ENCODE assay signal across 18 cellular contexts in the genomic region with DNA sequence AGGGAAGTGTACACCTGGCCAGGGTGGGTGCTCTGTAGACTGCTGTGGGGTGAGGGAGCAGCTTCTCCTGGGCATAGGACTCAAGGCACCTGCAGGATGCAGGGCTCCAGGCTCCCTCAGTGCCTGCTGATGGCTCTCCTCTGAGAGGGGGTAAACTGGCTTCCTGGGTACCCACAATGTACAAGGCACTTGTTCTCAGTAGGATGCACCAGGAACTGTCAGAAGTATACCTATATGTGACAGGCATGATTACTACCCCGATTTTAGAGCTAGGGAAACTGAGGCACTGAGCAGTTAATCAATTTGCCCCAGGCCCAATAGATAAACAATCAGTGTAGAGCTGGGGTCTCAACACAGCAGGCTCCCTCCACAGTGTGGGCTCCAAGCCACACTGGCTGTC. TPM values are rescaled to one million over a fixed set of nuclear protein-coding genes. Genes with fewer than 3 reads are reported as not detected.
DNase-seq lines count a peak whose midpoint lies in the region; ATAC-seq, FAIRE-seq and TF ChIP-seq lines count a peak whose summit lies in the region.
"Had no signal": no experiment of that assay in that cellular context is flagged by ENCODE, and none has a peak within 500 bp of the region (broad histone marks: within the 10 kb centered on the region; RNA-seq: fewer than 3 reads in every experiment).

No MANE protein-coding gene starts in this region.

- TF ChIP-seq CTCF in K562 (IDR thresholded peaks at IDR 0.05 in 2 of 3, conservative IDR thresholded peaks at IDR 0.05 in 1 of 3; ENCODE audit: insufficient read depth in 2 of 3, low read depth in 1 of 3, low read length in 3 of 3) (no peak), body of pancreas (IDR thresholded peaks at IDR 0.05) (no peak)

- peak overlapping the region; percentile 81; the same call in 1 of the 2 replicates for H3K4me2 ChIP-seq in BLaER1
- peak overlapping the region in 7 of 11 experiments; percentile 47 to 90 (median 83); a peak in 10 of 22 replicates for H3K4me2 ChIP-seq in BLaER1 treated with 17β-estradiol and CSF1 and Interleukin-3, amounts not matched to agents 10 nM and 100 nM
- H3K4me2 ChIP-seq in K562 (ENCODE audit: insufficient read depth, low read length), result no peak overlapping the region

- no peaks in the 10 kb centered on the region for H3K27me3 ChIP-seq in BLaER1
- H3K27me3 ChIP-seq in BLaER1 treated with 17β-estradiol and CSF1 and Interleukin-3, amounts not matched to agents 10 nM and 100 nM, result no peaks in the 10 kb centered on the region
- H3K27me3 ChIP-seq in K562 (ENCODE audit: control insufficient read depth in 2 of 2, insufficient read depth in 2 of 2, low read length in 2 of 2), result peaks cover 7 to 36% of the 10 kb centered on the region in 2 experiments; a peak in 4 of 5 replicates
- no peaks in the 10 kb centered on the region for H3K27me3 ChIP-seq in body of pancreas

- H3K4me1 ChIP-seq in BLaER1 (peaks cover 52% of the 10 kb centered on the region), K562 (replicated peaks in 1 of 2; ENCODE audit: control insufficient read depth in 2 of 2, insufficient read depth in 2 of 2, low read length in 2 of 2) (peaks cover 2 to 5% of the 10 kb centered on the region in 2 experiments; a peak in 1 of 5 replicates), body of pancreas (no peaks in the 10 kb centered on the region)
- peaks cover 40 to 53% (median 51%) of the 10 kb centered on the region in 10 experiments for H3K4me1 ChIP-seq in BLaER1 treated with 17β-estradiol and CSF1 and Interleukin-3, amounts not matched to agents 10 nM and 100 nM

- DNase-seq in K562 (ENCODE audit: extremely low read depth in 1 of 4, low spot score in 3 of 4) (no peak), posterior vena cava (ENCODE audit: low spot score) (peak; percentile 13), body of pancreas (no peak)
- DNase-seq in stimulated activated CD4-positive, alpha-beta T cell treated with anti-CD3 and anti-CD28 coated beads, Interleukin-1b, Interleukin-23, amount 100 ng/mL, for 48 hours, result no peak
- DNase-seq: CD4-positive, alpha-beta T cell; CD8-positive, alpha-beta memory T cell; DMS 273 treated with DMSO at 0.1 percent for 48 hours; DMS79; EL; GDM1; GM23248; H9 had no signal

- in situ Hi-C loops in K562 (cut with MboI), result no loop called here

- POLR2A ChIA-PET in K562 (lab: Yijun Ruan, JAX), result interaction anchor here (0.6 to 2.4 kb wide), 3 partner anchors 9 to 168 kb away, joined by 3 to 8 read pairs (median 3); no protein-coding TSS in a partner anchor

- TF ChIP-seq EP300 in K562 (IDR thresholded peaks at IDR 0.05; ENCODE audit: low read length), result no peak

- CTCF ChIA-PET in K562 (lab: Yijun Ruan, JAX; ENCODE audit: low intra/inter-chr PET ratio), result no interaction called here

- H3K36me3 ChIP-seq in BLaER1 (no peaks in the 10 kb centered on the region), K562 (ENCODE audit: control insufficient read depth, insufficient read depth, low read length) (no peaks in the 10 kb centered on the region), body of pancreas (replicated peaks in 1 of 2; ENCODE audit: insufficient read depth in 1 of 2, low read depth in 2 of 2) (no peaks in the 10 kb centered on the region)
- no peaks in the 10 kb centered on the region for H3K36me3 ChIP-seq in BLaER1 treated with 17β-estradiol and CSF1 and Interleukin-3, amounts not matched to agents 10 nM and 100 nM

- no peak overlapping the region for H3K4me3 ChIP-seq in BLaER1
- no peak overlapping the region for H3K4me3 ChIP-seq in BLaER1 treated with 17β-estradiol and CSF1 and Interleukin-3, amounts not matched to agents 10 nM and 100 nM
- no peak overlapping the region for H3K4me3 ChIP-seq in K562
- H3K4me3 ChIP-seq in body of pancreas, result no peak overlapping the region
- H3K4me3 ChIP-seq: GM12878, GM23248 had no signal

- 0% methylated on average over 1 of the region's 1 CpG for WGBS in K562 (ENCODE audit: insufficient coverage, low coverage, missing lambda C conversion rate)
- 53% methylated on average over 1 of the region's 1 CpG; no CpG with 5 or more reads in 1 of the 2 donors for WGBS in body of pancreas, 2 donors

- H4K20me1 ChIP-seq in BLaER1 (no peaks in the 10 kb centered on the region), K562 (replicated peaks; ENCODE audit: control insufficient read depth, insufficient read depth, low read length) (0 out of 2 replicates have a peak, but pooled peaks cover 5% of the 10 kb centered on the region)
- H4K20me1 ChIP-seq in BLaER1 treated with 17β-estradiol and CSF1 and Interleukin-3, amounts not matched to agents 10 nM and 100 nM, result no peaks in the 10 kb centered on the region

- H3K9me3 ChIP-seq in BLaER1 (no peaks in the 10 kb centered on the region), K562 (replicated peaks; ENCODE audit: control insufficient read depth, insufficient read depth, low read depth, low read length) (no peaks in the 10 kb centered on the region), body of pancreas (no peaks in the 10 kb centered on the region)
- H3K9me3 ChIP-seq in BLaER1 treated with 17β-estradiol and CSF1 and Interleukin-3, amounts not matched to agents 10 nM and 100 nM (replicated peaks in 1 of 11), result no peaks in the 10 kb centered on the region; a peak in 1 of 22 replicates

- no TSS peak for BruUV-seq in K562 (replicated peaks; lab: Mats Ljungman, UMichigan)

- no peak for TF ChIP-seq RAD21 in K562 (CRISPR knock-in tag; conservative IDR thresholded peaks at IDR 0.05 in 1 of 2, IDR thresholded peaks at IDR 0.05 in 1 of 2)

- H3K79me2 ChIP-seq in K562 (ENCODE audit: control insufficient read depth, insufficient read depth, low read length), result no peaks in the 10 kb centered on the region

- ATAC-seq in K562, result no peak
- no peak for ATAC-seq in HG03469 (IDR thresholded peaks at IDR 0.05; ENCODE audit: unreplicated experiment)
- ATAC-seq in body of pancreas, result no peak
- ATAC-seq: GM12878, HCT116 had no signal

- intact Hi-C loops in K562 (cut with micrococcal nuclease), result no loop called here
- intact Hi-C loops in posterior vena cava (cut with DNase I), result no loop called here
- intact Hi-C loops in body of pancreas (cut with DNase I), result no loop called here

- TF ChIP-seq POLR2A in K562 (conservative IDR thresholded peaks at IDR 0.05) (no peak), body of pancreas (IDR thresholded peaks at IDR 0.05) (no peak)

- H3K9ac ChIP-seq in BLaER1 (no peak overlapping the region), K562 (ENCODE audit: insufficient read depth in 1 of 2, low read depth in 2 of 2, low read length in 2 of 2) (no peak overlapping the region; a peak in 1 of 4 replicates)
- H3K9ac ChIP-seq in BLaER1 treated with 17β-estradiol and CSF1 and Interleukin-3, amounts not matched to agents 10 nM and 100 nM, result no peak overlapping the region
- H3K9ac ChIP-seq: GM23248 had no signal

- FAIRE-seq in K562 (lab: Jason Lieb, UNC), result no peak
- FAIRE-seq: GM12878, GM19239 had no signal

- no peak overlapping the region for H2AFZ ChIP-seq in K562 (ENCODE audit: low read depth, low read length)
- H2AFZ ChIP-seq: GM23248 had no signal

- H3K27ac ChIP-seq in BLaER1, result peak overlapping the region; percentile 87
- H3K27ac ChIP-seq in BLaER1 treated with 17β-estradiol and CSF1 and Interleukin-3, amounts not matched to agents 10 nM and 100 nM, result no peak overlapping the region
- H3K27ac ChIP-seq in K562 (ENCODE audit: extremely low read depth, low read depth, low read length), result no peak overlapping the region
- no peak overlapping the region for H3K27ac ChIP-seq in body of pancreas
- H3K27ac ChIP-seq: GM23248 had no signal

- H3K9me1 ChIP-seq in K562 (ENCODE audit: control insufficient read depth, insufficient read depth, low read length), result no peaks in the 10 kb centered on the region

TF ChIP-seq in K562, 482 proteins besides CTCF, POLR2A, EP300 and RAD21:
- no peak for TF ChIP-seq CBFB (CRISPR knock-in tag; IDR thresholded peaks at IDR 0.05)
- peak; percentile 85; the same call in 1 of the 2 replicates for TF ChIP-seq PURB (CRISPR knock-in tag; IDR thresholded peaks at IDR 0.05; ENCODE audit: low read depth)
- 0 out of 2 replicates have a peak, but pooled peaks have one; percentile 51 for TF ChIP-seq ZBED1 (IDR thresholded peaks at IDR 0.05)
- no peak for TF ChIP-seq NFXL1 (CRISPR knock-in tag; IDR thresholded peaks at IDR 0.05)
- TF ChIP-seq, protein P1, sequence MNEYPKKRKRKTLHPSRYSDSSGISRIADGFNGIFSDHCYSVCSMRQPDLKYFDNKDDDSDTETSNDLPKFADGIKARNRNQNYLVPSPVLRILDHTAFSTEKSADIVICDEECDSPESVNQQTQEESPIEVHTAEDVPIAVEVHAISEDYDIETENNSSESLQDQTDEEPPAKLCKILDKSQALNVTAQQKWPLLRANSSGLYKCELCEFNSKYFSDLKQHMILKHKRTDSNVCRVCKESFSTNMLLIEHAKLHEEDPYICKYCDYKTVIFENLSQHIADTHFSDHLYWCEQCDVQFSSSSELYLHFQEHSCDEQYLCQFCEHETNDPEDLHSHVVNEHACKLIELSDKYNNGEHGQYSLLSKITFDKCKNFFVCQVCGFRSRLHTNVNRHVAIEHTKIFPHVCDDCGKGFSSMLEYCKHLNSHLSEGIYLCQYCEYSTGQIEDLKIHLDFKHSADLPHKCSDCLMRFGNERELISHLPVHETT (CRISPR knock-in tag; conservative IDR thresholded peaks at IDR 0.05 in 1 of 2, IDR thresholded peaks at IDR 0.05 in 1 of 2), result peak in 1 of 2 experiments; percentile 2; a peak in 1 of 4 replicates

RNA-seq across cellular contexts. Expression of a gene that starts 31.4 kb away (rescaled TPM):
- 0.79 and 1.2 TPM in 2 replicates for total RNA-seq in K562 (2011; cell fraction: chromatin; rRNA removed; ENCODE audit: low replicate concordance)
- 0.50 and 0.79 TPM in 2 replicates for total RNA-seq in K562 (2011; cell fraction: nucleolus; rRNA removed)
- 0.29 and 0.46 TPM in 2 replicates for total RNA-seq in K562 (2011; cell fraction: nucleoplasm; rRNA removed)
- total RNA-seq in K562 (2014; rRNA removed) (0.14 and 0.24 TPM in 2 replicates), K562 (2014; rRNA removed; fragmentation: Illumina TruSeq; extraction: Trizol) (0.04 and 0.10 TPM in 2 replicates), K562 (2015; rRNA removed; fragmentation: Illumina TruSeq; extraction: Trizol) (0.04 and 0.11 TPM in 2 replicates), K562 (2021) (0.22 and 0.74 TPM in 2 replicates), posterior vena cava (10 to 100 TPM; 34.3 to 37.0 TPM), body of pancreas (1 to 10 TPM in 1 of 2 donors, under 1 TPM in 1; 0.33 to 2.3 TPM)
- polyA plus RNA-seq in K562 (2011; rRNA removed) (0.13 and 0.22 TPM in 2 replicates), K562 (2014; fragmentation: Illumina TruSeq; extraction: Trizol) (0.12 and 0.13 TPM in 2 replicates), K562 (2014; fragmentation: Nextera tagmentation; extraction: Ambion mirVana) (not detected), K562 (2014; rRNA removed) (0.18 TPM in 1 of 2 replicates, not detected in the other)
- 0.15 and 0.31 TPM in 2 replicates for polyA plus RNA-seq in K562 (2011; cell fraction: cytosol; rRNA removed)
- 0.35 and 0.60 TPM in 2 replicates for polyA plus RNA-seq in K562 (2011; cell fraction: nucleus; rRNA removed)
- polyA plus RNA-seq in K562 (2012), result 0.14 and 0.26 TPM in 2 replicates
- polyA minus RNA-seq in K562 (2011; rRNA and poly(A)+ RNA removed), result 0.21 and 0.32 TPM in 2 replicates
- 0.57 TPM in 1 of 2 replicates, not detected in the other for polyA minus RNA-seq in K562 (2011; cell fraction: cytosol; rRNA and poly(A)+ RNA removed)
- polyA minus RNA-seq in K562 (2011; cell fraction: nucleus; rRNA and poly(A)+ RNA removed), result 0.40 and 0.67 TPM in 2 replicates

Comparison
In these comparisons a context has a peak if more than half of its experiments do, and no peak if none do; other contexts are left out.
1. RNA of a gene that starts 31.4 kb away (total RNA-seq): 34.3 to 37.0 TPM in posterior vena cava; 0.33 to 2.3 TPM in body of pancreas and 0.04 to 1.2 TPM in K562; every median in the first group is over 10 times any median in the second.